Comparison of ENCODE assay signal across 12 cellular contexts in genomic region chr17:19975601-19976000, GRCh38. TPM values are rescaled to one million over a fixed set of nuclear protein-coding genes. Genes with fewer than 3 reads are reported as not detected.
DNase-seq lines count a peak whose midpoint lies in the region; ATAC-seq, FAIRE-seq and TF ChIP-seq lines count a peak whose summit lies in the region.
"Had no signal": no experiment of that assay in that cellular context is flagged by ENCODE, and none has a peak within 500 bp of the region (broad histone marks: within the 10 kb centered on the region; RNA-seq: fewer than 3 reads in every experiment).

No MANE protein-coding gene starts in this region.

- H3K4me3 Mint-ChIP-seq in CD4-positive, CD25-positive, alpha-beta regulatory T cell: peak overlapping the region; percentile 45 to 91 (median 72)
- peak overlapping the region; percentile 66 for H3K4me3 Mint-ChIP-seq in activated CD8-positive, alpha-beta T cell treated with anti-CD3 and anti-CD28 coated beads for 36 hours
- peak overlapping the region; percentile 46 for H3K4me3 Mint-ChIP-seq in mesothelial cell of epicardium

- in situ Hi-C loops in GM23248 (cut with MboI): loop anchor here (25.0 kb wide), 1 partner anchor 237 kb away; no protein-coding TSS in a partner anchor

- CTCF ChIA-PET in activated CD8-positive, alpha-beta T cell treated with anti-CD3 and anti-CD28 coated beads for 36 hours (lab: Charles Lee): interaction anchor here (0.6 to 1.5 kb wide), 5 partner anchors 17 to 147 kb away, joined by 3 to 4 read pairs (median 3); partner anchors contain the start of gene SPECC1

- 92 to 94% methylated on average over 3 of the region's 3 CpGs for WGBS in GM23248 (ENCODE audit: low coverage in 1 of 2, low lambda C conversion rate in 2 of 2, missing lambda C conversion rate in 2 of 2), 2 experiments

- H3K27ac Mint-ChIP-seq in CD4-positive, CD25-positive, alpha-beta regulatory T cell: peak overlapping the region; percentile 43 to 53 (median 50)
- peak overlapping the region; percentile 36 for H3K27ac Mint-ChIP-seq in activated CD8-positive, alpha-beta T cell treated with anti-CD3 and anti-CD28 coated beads for 36 hours
- H3K27ac Mint-ChIP-seq in mesothelial cell of epicardium: no peak overlapping the region

- no peak for FAIRE-seq in GM19239 (lab: Jason Lieb, UNC)
- FAIRE-seq: GM18507 had no signal

- intact Hi-C loops in activated CD8-positive, alpha-beta T cell treated with anti-CD3 and anti-CD28 coated beads for 36 hours (cut with micrococcal nuclease): no loop called here

- TF ChIP-seq CTCF in activated CD8-positive, alpha-beta T cell treated with anti-CD3 and anti-CD28 coated beads for 36 hours (IDR thresholded peaks at IDR 0.05): no peak
- no peak for TF ChIP-seq CTCF in mesothelial cell of epicardium (IDR thresholded peaks at IDR 0.05; ENCODE audit: unreplicated experiment)

- H3K4me1 ChIP-seq in CD4-positive, CD25-positive, alpha-beta regulatory T cell (ENCODE audit: control insufficient read depth, insufficient read depth, low read length, poor library complexity, severe bottlenecking): peaks cover 24% of the 10 kb centered on the region
- H3K4me1 ChIP-seq in GM23248 (ENCODE audit: insufficient read depth): peaks cover 13% of the 10 kb centered on the region

- H3K9me3 Mint-ChIP-seq in CD4-positive, CD25-positive, alpha-beta regulatory T cell: peaks cover 0 to 4% (median 0%) of the 10 kb centered on the region in 7 donors
- H3K9me3 Mint-ChIP-seq in activated CD8-positive, alpha-beta T cell treated with anti-CD3 and anti-CD28 coated beads for 36 hours: peaks cover 4% of the 10 kb centered on the region
- no peaks in the 10 kb centered on the region for H3K9me3 Mint-ChIP-seq in mesothelial cell of epicardium

- no peaks in the 10 kb centered on the region for H3K27me3 Mint-ChIP-seq in CD4-positive, CD25-positive, alpha-beta regulatory T cell
- no peaks in the 10 kb centered on the region for H3K27me3 Mint-ChIP-seq in activated CD8-positive, alpha-beta T cell treated with anti-CD3 and anti-CD28 coated beads for 36 hours
- no peaks in the 10 kb centered on the region for H3K27me3 Mint-ChIP-seq in mesothelial cell of epicardium (ENCODE audit: low read depth)

- DNase-seq in CD4-positive, CD25-positive, alpha-beta regulatory T cell: no peak
- DNase-seq in GM23248 (no peak), mesothelial cell of epicardium (ENCODE audit: low spot score in 2 of 2, unreplicated experiment in 2 of 2) (no peak), GM19239 (ENCODE audit: insufficient read length, low spot score) (no peak), epidermal melanocyte (ENCODE audit: insufficient read length, low spot score) (no peak), NOMO-1 treated with dmso at 0.1 percent for 144 hours (lab: John Stamatoyannopoulos, UW; ENCODE audit: unreplicated experiment) (no peak)
- DNase-seq in activated CD8-positive, alpha-beta T cell treated with anti-CD3 and anti-CD28 coated beads for 36 hours: no peak
- DNase-seq: colonic mucosa, DMS53, ovary had no signal

- no peaks in the 10 kb centered on the region for H3K9me3 ChIP-seq in CD4-positive, CD25-positive, alpha-beta regulatory T cell (ENCODE audit: control insufficient read depth in 2 of 2, low read length in 2 of 2)
- H3K9me3 ChIP-seq in GM23248 (ENCODE audit: low read depth): no peaks in the 10 kb centered on the region
- H3K9me3 ChIP-seq: colonic mucosa, ovary had no signal

- H3K27me3 ChIP-seq in CD4-positive, CD25-positive, alpha-beta regulatory T cell (ENCODE audit: control insufficient read depth, insufficient read depth, low read length): no peaks in the 10 kb centered on the region
- H3K27me3 ChIP-seq in GM23248 (replicated peaks; ENCODE audit: insufficient read depth): no peaks in the 10 kb centered on the region
- H3K27me3 ChIP-seq: colonic mucosa, ovary had no signal

- peaks cover 22 to 67% (median 46%) of the 10 kb centered on the region in 4 donors for H3K4me1 Mint-ChIP-seq in CD4-positive, CD25-positive, alpha-beta regulatory T cell
- peaks cover 43% of the 10 kb centered on the region for H3K4me1 Mint-ChIP-seq in activated CD8-positive, alpha-beta T cell treated with anti-CD3 and anti-CD28 coated beads for 36 hours (ENCODE audit: low read depth)
- H3K4me1 Mint-ChIP-seq in mesothelial cell of epicardium: peaks cover 19% of the 10 kb centered on the region

- H4K20me1 ChIP-seq in GM23248 (ENCODE audit: insufficient read depth): no peaks in the 10 kb centered on the region; the same call in 1 of the 2 replicates

- no peak for ATAC-seq in CD4-positive, CD25-positive, alpha-beta regulatory T cell (ENCODE audit: low read depth in 2 of 2)
- ATAC-seq in activated CD8-positive, alpha-beta T cell treated with anti-CD3 and anti-CD28 coated beads for 36 hours: no peak
- no peak for ATAC-seq in HG03097 (IDR thresholded peaks at IDR 0.05; ENCODE audit: low FRiP score, unreplicated experiment)

- H3K79me2 ChIP-seq in GM23248 (ENCODE audit: insufficient read depth): peaks cover 80% of the 10 kb centered on the region

- no peaks in the 10 kb centered on the region for H3F3A ChIP-seq in GM23248 (ENCODE audit: insufficient read depth)

- peak overlapping the region; percentile 14 for H3K4me2 ChIP-seq in GM23248 (ENCODE audit: unreplicated experiment)

- no peak overlapping the region for H3K9ac ChIP-seq in GM23248

- no peaks in the 10 kb centered on the region for H3K9me2 ChIP-seq in GM23248 (ENCODE audit: insufficient read depth)

- peak overlapping the region; percentile 4 for H3K4me3 ChIP-seq in CD4-positive, CD25-positive, alpha-beta regulatory T cell (ENCODE audit: low read depth, low read length)
- H3K4me3 ChIP-seq in GM23248: no peak overlapping the region
- H3K4me3 ChIP-seq: ovary had no signal

- H3K36me3 Mint-ChIP-seq in CD4-positive, CD25-positive, alpha-beta regulatory T cell: peaks cover 22% of the 10 kb centered on the region
- peaks cover 49% of the 10 kb centered on the region for H3K36me3 Mint-ChIP-seq in activated CD8-positive, alpha-beta T cell treated with anti-CD3 and anti-CD28 coated beads for 36 hours (ENCODE audit: low read depth)
- H3K36me3 Mint-ChIP-seq in mesothelial cell of epicardium: peaks cover 24% of the 10 kb centered on the region

- peaks cover 12% of the 10 kb centered on the region for H3K36me3 ChIP-seq in CD4-positive, CD25-positive, alpha-beta regulatory T cell (ENCODE audit: control insufficient read depth, insufficient read depth, low read length)
- no peaks in the 10 kb centered on the region for H3K36me3 ChIP-seq in GM23248 (ENCODE audit: low read depth)
- H3K36me3 ChIP-seq: colonic mucosa, ovary had no signal

- POLR2A ChIA-PET in activated CD8-positive, alpha-beta T cell treated with anti-CD3 and anti-CD28 coated beads for 36 hours (lab: Charles Lee): interaction anchor here (1.1 to 1.7 kb wide), 4 partner anchors 13 to 79 kb away, joined by 3 to 5 read pairs (median 4); no protein-coding TSS in a partner anchor

- no peak overlapping the region for H3K27ac ChIP-seq in CD4-positive, CD25-positive, alpha-beta regulatory T cell (ENCODE audit: insufficient read depth, low read length, poor library complexity, severe bottlenecking)
- no peak overlapping the region for H3K27ac ChIP-seq in GM23248
- H3K27ac ChIP-seq: colonic mucosa, ovary had no signal

- H2AFZ ChIP-seq in GM23248: no peak overlapping the region

RNA-seq across cellular contexts. Expression of gene AKAP10, which starts 2.0 kb away (rescaled TPM):
- total RNA-seq in CD4-positive, CD25-positive, alpha-beta regulatory T cell: 46.2 TPM
- polyA plus RNA-seq in CD4-positive, CD25-positive, alpha-beta regulatory T cell: 10 to 100 TPM; 17.7 to 22.0 (median 18.4) TPM
- 24.8 and 26.5 TPM in 2 replicates for total RNA-seq in GM23248 (2014; rRNA removed; shearing (Covaris generic))
- polyA plus RNA-seq in GM23248 (2016; fragmentation: Nextera tagmentation; extraction: Ambion mirVana): 18.0 and 18.7 TPM in 2 replicates
- total RNA-seq in activated CD8-positive, alpha-beta T cell treated with anti-CD3 and anti-CD28 coated beads for 36 hours: 10 to 100 TPM; 38.6 to 39.2 TPM
- total RNA-seq in mesothelial cell of epicardium: 39.0 to 40.1 TPM (median 39.6 TPM) in 3 replicates

RNA-seq across cellular contexts. Expression of gene SPECC1, which starts 33.6 kb away (rescaled TPM):
- 6.5 TPM for total RNA-seq in CD4-positive, CD25-positive, alpha-beta regulatory T cell
- 1 to 10 TPM in 3 of 4 donors, under 1 TPM in 1; 0.62 to 1.3 (median 1.2) TPM for polyA plus RNA-seq in CD4-positive, CD25-positive, alpha-beta regulatory T cell
- 1.3 and 4.2 TPM in 2 replicates for total RNA-seq in GM23248 (2014; rRNA removed; shearing (Covaris generic))
- polyA plus RNA-seq in GM23248 (2016; fragmentation: Nextera tagmentation; extraction: Ambion mirVana): 1.5 and 1.9 TPM in 2 replicates
- total RNA-seq in activated CD8-positive, alpha-beta T cell treated with anti-CD3 and anti-CD28 coated beads for 36 hours: 10 to 100 TPM in 1 of 2 experiments, 1 to 10 TPM in 1; 9.9 to 10.3 TPM
- 35.6 to 37.7 TPM (median 36.8 TPM) in 3 replicates for total RNA-seq in mesothelial cell of epicardium
